Comparison of ENCODE assay signal across 8 cellular contexts in the genomic region with DNA sequence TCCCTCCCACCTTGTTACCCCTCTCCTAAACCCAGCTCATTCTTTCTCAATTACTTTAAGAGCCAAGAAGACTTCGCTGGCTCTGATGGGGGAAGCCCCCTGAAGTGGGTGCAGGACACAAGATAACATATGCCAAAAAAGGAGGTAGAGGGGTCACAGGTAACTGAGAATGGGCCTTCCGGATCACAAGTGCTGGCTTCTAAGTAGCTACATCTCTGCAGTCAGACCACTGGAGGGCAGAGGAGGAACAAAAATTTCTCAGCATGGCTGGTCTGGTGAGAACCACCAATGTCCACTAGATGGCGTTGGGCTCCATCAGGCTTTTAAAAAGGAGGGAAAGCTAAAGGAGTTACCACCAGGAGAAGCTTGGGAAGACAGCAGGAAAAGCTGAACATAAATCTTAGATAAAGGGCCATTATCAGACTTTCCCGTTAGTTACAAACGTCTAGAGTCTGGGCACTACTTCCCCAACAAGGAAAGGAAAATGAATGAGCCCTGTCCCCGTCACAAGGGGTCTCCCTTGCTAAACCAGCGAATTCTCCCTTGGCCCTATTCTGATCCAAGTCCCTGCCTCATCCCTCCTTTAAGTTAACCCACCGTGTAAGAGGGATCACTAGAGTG. TPM values are rescaled to one million over a fixed set of nuclear protein-coding genes. Genes with fewer than 3 reads are reported as not detected.
DNase-seq lines count a peak whose midpoint lies in the region; ATAC-seq and TF ChIP-seq lines count a peak whose summit lies in the region.

No MANE protein-coding gene starts in this region.

- TF ChIP-seq CTCF in VCaP (conservative IDR thresholded peaks at IDR 0.05), result peak; percentile 98
- peak in 1 of 3 donors; percentile 80 for TF ChIP-seq CTCF in lower leg skin (IDR thresholded peaks at IDR 0.05)

- intact Hi-C loops in lower leg skin (cut with DNase I; ENCODE audit: low total_unique reads), result no loop called here

- WGBS in lower leg skin, 2 donors, result 28 to 29% methylated on average over 8 of the region's 8 CpGs

- no peak overlapping the region for H3K4me3 ChIP-seq in lower leg skin (ENCODE audit: low read depth, poor library complexity, severe bottlenecking)

- H3K27ac ChIP-seq in VCaP, result peak overlapping the region; percentile 32; the same call in 1 of the 2 replicates

- TF ChIP-seq POLR2A in GM18505 (IDR thresholded peaks at IDR 0.05; ENCODE audit: borderline replicate concordance, extremely low read depth, insufficient read depth, insufficient read length) (peak; percentile 11), lower leg skin (IDR thresholded peaks at IDR 0.05) (no peak)

- peak; percentile 91 for DNase-seq in cerebellum (ENCODE audit: low spot score)
- peak; percentile 83 to 93 for DNase-seq in lower leg skin (ENCODE audit: low spot score in 2 of 2)
- peak; percentile 46 to 64 (median 47) for DNase-seq in stimulated activated CD4-positive, alpha-beta T cell treated with anti-CD3 and anti-CD28 coated beads, TNF-alpha, amount 100 ng/mL, for 48 hours (ENCODE audit: low read depth in 3 of 3)
- no peak for DNase-seq in NCI-H524 (lab: John Stamatoyannopoulos, UW)
- no peak for DNase-seq in amygdala (lab: John Stamatoyannopoulos, UW)

- peak; percentile 72 for ATAC-seq in GM18505 (IDR thresholded peaks at IDR 0.05; ENCODE audit: unreplicated experiment)
- ATAC-seq in HG03108 (IDR thresholded peaks at IDR 0.05; ENCODE audit: unreplicated experiment), result peak; percentile 60

RNA-seq across cellular contexts. Expression of a gene that starts 11.6 kb away (rescaled TPM):
- total RNA-seq in cerebellum (17.5 TPM), lower leg skin (1 to 10 TPM; 3.0 to 4.9 (median 3.9) TPM)

RNA-seq across cellular contexts. Expression of a gene that starts 26.0 kb away (rescaled TPM):
- 111 TPM for total RNA-seq in cerebellum
- 10 to 100 TPM; 52.7 to 97.5 (median 79.8) TPM for total RNA-seq in lower leg skin

RNA-seq across cellular contexts. Expression of a gene that starts 26.4 kb away (rescaled TPM):
- total RNA-seq in cerebellum (16.2 TPM), lower leg skin (10 to 100 TPM; 14.5 to 29.8 (median 19.7) TPM)

RNA-seq across cellular contexts. Expression of a gene that starts 26.9 kb away (rescaled TPM):
- total RNA-seq in cerebellum (not detected), lower leg skin (not detected)

RNA-seq across cellular contexts. Expression of a gene that starts 34.2 kb away (rescaled TPM):
- total RNA-seq in cerebellum (74.6 TPM), lower leg skin (100 to 1,000 TPM in 2 of 4 donors, 10 to 100 TPM in 2; 70.6 to 148 (median 116) TPM)

Comparison
In these comparisons a context has a peak if more than half of its experiments do, and no peak if none do; other contexts are left out.
1. DNase-seq: peak in cerebellum (single experiment), lower leg skin (2 of 2) and stimulated activated CD4-positive, alpha-beta T cell treated with anti-CD3 and anti-CD28 coated beads, TNF-alpha, amount 100 ng/mL, for 48 hours (3 of 3); none in NCI-H524 (0 of 2) and amygdala (0 of 56).